15 cellular contexts compared by ENCODE assay signal in genomic region chr3:59759298-59760169, GRCh38.
A peak's percentile ranks its signal among the peaks of the same experiment; 100 is the strongest.
DNase-seq lines count a peak whose midpoint lies in the region; ATAC-seq and TF ChIP-seq lines count a peak whose summit lies in the region.
"Had no signal": no experiment of that assay in that cellular context is flagged by ENCODE, and none has a peak within 500 bp of the region (broad histone marks: within the 10 kb centered on the region; RNA-seq: fewer than 3 reads in every experiment).

No MANE protein-coding gene starts in this region.

- intact Hi-C loops in activated CD8-positive, alpha-beta T cell treated with anti-CD3 and anti-CD28 coated beads for 36 hours (cut with micrococcal nuclease): no loop called here

- H3K4me3 Mint-ChIP-seq in activated CD8-positive, alpha-beta T cell treated with anti-CD3 and anti-CD28 coated beads for 36 hours: no peak overlapping the region
- peak overlapping the region in 2 of 5 donors; percentile 4 to 23 for H3K4me3 Mint-ChIP-seq in immature natural killer cell

- no peaks in the 10 kb centered on the region for H3K36me3 Mint-ChIP-seq in activated CD8-positive, alpha-beta T cell treated with anti-CD3 and anti-CD28 coated beads for 36 hours (ENCODE audit: low read depth)
- no peaks in the 10 kb centered on the region for H3K36me3 Mint-ChIP-seq in immature natural killer cell

- peak; percentile 60 to 72 for DNase-seq in activated CD4-positive, alpha-beta T cell treated with anti-CD3 and anti-CD28 coated beads, Interleukin-2, amount 50 U/mL, for 48 hours
- no peak for DNase-seq in activated CD4-positive, alpha-beta T cell treated with anti-CD3 and anti-CD28 coated beads for 1 hour
- DNase-seq in activated CD8-positive, alpha-beta T cell treated with anti-CD3 and anti-CD28 coated beads for 36 hours: peak; percentile 79
- peak; percentile 14 to 29 (median 26) for DNase-seq in immature natural killer cell
- DNase-seq in stimulated activated naive CD8-positive, alpha-beta T cell treated with anti-CD3 and anti-CD28 coated beads, Interleukin-15, Interleukin-2, amounts not matched to agents 100 U/mL and 50 U/mL, for 24 hours: peak; percentile 58
- DNase-seq in hippocampal formation (lab: John Stamatoyannopoulos, UW): no peak
- DNase-seq in DMS53 treated with DMSO at 0.1 percent for 48 hours (lab: John Stamatoyannopoulos, UW; ENCODE audit: unreplicated experiment): no peak
- DNase-seq: activated effector memory CD4-positive, alpha-beta T cell treated with anti-CD3 and anti-CD28 coated beads, Interleukin-2, amount 50 U/mL, for 16 hours; caudate nucleus; mucosa of descending colon; NCI-H1417; NCI-H524; psoas muscle; transverse colon had no signal

- TF ChIP-seq CTCF in activated CD8-positive, alpha-beta T cell treated with anti-CD3 and anti-CD28 coated beads for 36 hours (IDR thresholded peaks at IDR 0.05): no peak

- no peaks in the 10 kb centered on the region for H3K9me3 Mint-ChIP-seq in activated CD8-positive, alpha-beta T cell treated with anti-CD3 and anti-CD28 coated beads for 36 hours
- no peaks in the 10 kb centered on the region for H3K9me3 Mint-ChIP-seq in immature natural killer cell

- ATAC-seq in activated CD8-positive, alpha-beta T cell treated with anti-CD3 and anti-CD28 coated beads for 36 hours: peak; percentile 80
- peak; percentile 79 for ATAC-seq in stimulated activated naive CD8-positive, alpha-beta T cell treated with anti-CD3 and anti-CD28 coated beads, Interleukin-15, Interleukin-2, amounts not matched to agents 100 U/mL and 50 U/mL, for 24 hours
- ATAC-seq in GM21447 (IDR thresholded peaks at IDR 0.05; ENCODE audit: unreplicated experiment): no peak
- ATAC-seq: mucosa of descending colon, psoas muscle had no signal

- CTCF ChIA-PET in activated CD8-positive, alpha-beta T cell treated with anti-CD3 and anti-CD28 coated beads for 36 hours (lab: Charles Lee): no interaction called here

- POLR2A ChIA-PET in activated CD8-positive, alpha-beta T cell treated with anti-CD3 and anti-CD28 coated beads for 36 hours (lab: Charles Lee): no interaction called here

- H3K27me3 Mint-ChIP-seq in activated CD8-positive, alpha-beta T cell treated with anti-CD3 and anti-CD28 coated beads for 36 hours: peaks cover 5% of the 10 kb centered on the region
- peaks cover 0 to 2% (median 0%) of the 10 kb centered on the region in 3 donors for H3K27me3 Mint-ChIP-seq in immature natural killer cell (ENCODE audit: low read depth in 3 of 3)

- H3K27ac Mint-ChIP-seq in activated CD8-positive, alpha-beta T cell treated with anti-CD3 and anti-CD28 coated beads for 36 hours: no peak overlapping the region
- peak overlapping the region in 3 of 6 donors; percentile 34 to 70 (median 43) for H3K27ac Mint-ChIP-seq in immature natural killer cell

- peaks cover 32% of the 10 kb centered on the region for H3K4me1 Mint-ChIP-seq in activated CD8-positive, alpha-beta T cell treated with anti-CD3 and anti-CD28 coated beads for 36 hours (ENCODE audit: low read depth)
- peaks cover 18 to 24% of the 10 kb centered on the region in 2 donors for H3K4me1 Mint-ChIP-seq in immature natural killer cell

Comparison
In these comparisons a context has a peak if more than half of its experiments do, and no peak if none do; other contexts are left out.
1. DNase-seq: peak in activated CD4-positive, alpha-beta T cell treated with anti-CD3 and anti-CD28 coated beads, Interleukin-2, amount 50 U/mL, for 48 hours (2 of 2), activated CD8-positive, alpha-beta T cell treated with anti-CD3 and anti-CD28 coated beads for 36 hours (single experiment), immature natural killer cell (3 of 3) and stimulated activated naive CD8-positive, alpha-beta T cell treated with anti-CD3 and anti-CD28 coated beads, Interleukin-15, Interleukin-2, amounts not matched to agents 100 U/mL and 50 U/mL, for 24 hours (single experiment); none in activated CD4-positive, alpha-beta T cell treated with anti-CD3 and anti-CD28 coated beads for 1 hour (single experiment), hippocampal formation (0 of 2) and DMS53 treated with DMSO at 0.1 percent for 48 hours (single experiment).